Comparison of ENCODE assay signal across 6 cellular contexts in genomic region chr21:6120863-6121262, GRCh38.
DNase-seq lines count a peak whose midpoint lies in the region; ATAC-seq, FAIRE-seq and TF ChIP-seq lines count a peak whose summit lies in the region.
"Not testable (repeated sequence)": the region's sequence is repeated elsewhere in the genome, so short reads cannot be mapped to it uniquely, and the experiment has no call there.

No MANE protein-coding gene starts in this region.

- not testable (repeated sequence) for H2AFZ ChIP-seq in HepG2 (ENCODE audit: low read length)

- not testable (repeated sequence) for H3K4me1 Mint-ChIP-seq in osteocyte (ENCODE audit: unreplicated experiment); type B pancreatic cell (ENCODE audit: unreplicated experiment)

- H3K4me2 ChIP-seq in HepG2 (ENCODE audit: low read depth, low read length), result not testable (repeated sequence)

- H3K4me3 ChIP-seq in HepG2 (replicated peaks in 1 of 3; ENCODE audit: insufficient read depth in 1 of 3, low read depth in 2 of 3, low read length in 3 of 3); mucosa of descending colon: not testable (repeated sequence)

- not testable (repeated sequence) for H3K27me3 ChIP-seq in HepG2 (ENCODE audit: control insufficient read depth in 1 of 2, insufficient read depth in 2 of 2, low read length in 2 of 2)

- not testable (repeated sequence) for H3K36me3 Mint-ChIP-seq in osteocyte (ENCODE audit: unreplicated experiment); type B pancreatic cell

- FAIRE-seq in HepG2 (lab: Jason Lieb, UNC), result not testable (repeated sequence)

- ATAC-seq in left cardiac atrium, HepG2, sciatic nerve: not testable (repeated sequence)
- peak; percentile 30 for ATAC-seq in mucosa of descending colon

- not testable (repeated sequence) for H3K9ac ChIP-seq in HepG2 (ENCODE audit: insufficient read depth, low read depth, low read length)

- 98% methylated on average over 9 of the region's 28 CpGs for WGBS in HepG2 (ENCODE audit: low lambda C conversion rate)

- not testable (repeated sequence) for H3K27me3 Mint-ChIP-seq in osteocyte (ENCODE audit: unreplicated experiment); type B pancreatic cell

- not testable (repeated sequence) for H3K9me3 Mint-ChIP-seq in osteocyte (ENCODE audit: unreplicated experiment); type B pancreatic cell

- CTCF ChIA-PET in HepG2 (lab: Yijun Ruan, JAX; ENCODE audit: low intra/inter-chr PET ratio, low total read pairs), result not testable (repeated sequence)

- not testable (repeated sequence) for H3K4me3 Mint-ChIP-seq in osteocyte (ENCODE audit: unreplicated experiment); type B pancreatic cell

- not testable (repeated sequence) for H3K4me1 ChIP-seq in HepG2 (ENCODE audit: insufficient read depth, low read length); mucosa of descending colon (ENCODE audit: low read depth)

- not testable (repeated sequence) for H3K79me2 ChIP-seq in HepG2 (ENCODE audit: insufficient read depth, low read length)

- not testable (repeated sequence) for H3K9me3 ChIP-seq in HepG2 (ENCODE audit: low read length); mucosa of descending colon

- not testable (repeated sequence) for H4K20me1 ChIP-seq in HepG2 (ENCODE audit: insufficient read depth, low read length)

- POLR2A ChIA-PET in HepG2 (lab: Yijun Ruan, JAX), result not testable (repeated sequence)

- H3K27ac ChIP-seq in HepG2 (ENCODE audit: extremely low read length, insufficient read depth, low read length), result not testable (repeated sequence)

- intact Hi-C loops in left cardiac atrium (cut with DNase I); HepG2 (cut with micrococcal nuclease; ENCODE audit: unreplicated experiment); mucosa of descending colon (cut with DNase I, micrococcal nuclease); sciatic nerve (cut with DNase I): not testable (repeated sequence)

- not testable (repeated sequence) for H3K36me3 ChIP-seq in HepG2 (replicated peaks in 1 of 2; ENCODE audit: control insufficient read depth in 1 of 2, insufficient read depth in 2 of 2, low read length in 2 of 2); mucosa of descending colon (ENCODE audit: low read depth)

- not testable (repeated sequence) for TF ChIP-seq POLR2A in HepG2 (IDR thresholded peaks at IDR 0.05; ENCODE audit: insufficient read depth in 1 of 2, low read depth in 2 of 2, low read length in 2 of 2)

- in situ Hi-C loops in HepG2 (cut with HindIII; ENCODE audit: extremely low pct_ligation_motif_present, low pct_unique_long_range_greater_than_20kb), result not testable (repeated sequence)

- DNase-seq in left cardiac atrium, result peak; percentile 7
- not testable (repeated sequence) for DNase-seq in HepG2 (ENCODE audit: low spot score)
- DNase-seq in mucosa of descending colon, result peak in 1 of 3 donors; percentile 26
- peak; percentile 36 for DNase-seq in osteocyte (ENCODE audit: extremely low spot score, unreplicated experiment)
- peak; percentile 27 for DNase-seq in sciatic nerve (ENCODE audit: low spot score)
- DNase-seq in type B pancreatic cell (ENCODE audit: extremely low spot score, unreplicated experiment), result peak; percentile 32

- TF ChIP-seq CTCF in HepG2 (CRISPR knock-in tag; IDR thresholded peaks at IDR 0.05); mucosa of descending colon (IDR thresholded peaks at IDR 0.05); osteocyte (IDR thresholded peaks at IDR 0.05); type B pancreatic cell (conservative IDR thresholded peaks at IDR 0.05): not testable (repeated sequence)

- H3K27ac Mint-ChIP-seq in osteocyte (ENCODE audit: unreplicated experiment); type B pancreatic cell: not testable (repeated sequence)

- BruUV-seq in HepG2 (replicated peaks; lab: Mats Ljungman, UMichigan), result not testable (repeated sequence)

- TF ChIP-seq RAD21 in HepG2 (CRISPR knock-in tag; IDR thresholded peaks at IDR 0.05), result not testable (repeated sequence)

- not testable (repeated sequence) for TF ChIP-seq EP300 in HepG2 (IDR thresholded peaks at IDR 0.05; ENCODE audit: low read depth in 2 of 2, low read length in 2 of 2); HepG2 (CRISPR knock-in tag; IDR thresholded peaks at IDR 0.05; ENCODE audit: borderline replicate concordance)

TF ChIP-seq in HepG2, 621 proteins besides CTCF, POLR2A, EP300 and RAD21:
- TF ChIP-seq RBFOX2 (IDR thresholded peaks at IDR 0.05; ENCODE audit: low read depth, low read length), result peak; percentile 47; the same call in 1 of the 2 replicates
TF ChIP-seq in HepG2: peak in this region for 1; not testable (repeated sequence) for 620.
